10 cellular contexts compared by ENCODE assay signal in genomic region chr15:70605606-70606410, GRCh38.
DNase-seq lines count a peak whose midpoint lies in the region; ATAC-seq, FAIRE-seq and TF ChIP-seq lines count a peak whose summit lies in the region.
"Had no signal": no experiment of that assay in that cellular context is flagged by ENCODE, and none has a peak within 500 bp of the region (broad histone marks: within the 10 kb centered on the region; RNA-seq: fewer than 3 reads in every experiment).

No MANE protein-coding gene starts in this region.

- H3K9me3 ChIP-seq in H1 (ENCODE audit: insufficient read depth in 2 of 2, low read depth in 1 of 2, low read length in 1 of 2), result no peaks in the 10 kb centered on the region; a peak in 1 of 4 replicates
- H3K9me3 ChIP-seq in lung (ENCODE audit: control insufficient read depth in 2 of 2, insufficient read depth in 1 of 2, low read length in 1 of 2), result no peaks in the 10 kb centered on the region

- ATAC-seq in lung (ENCODE audit: insufficient read depth, low FRiP score), result no peak
- ATAC-seq: natural killer cell had no signal

- H2AFZ ChIP-seq in H1 (ENCODE audit: low read length), result no peak overlapping the region

- H3K4me1 ChIP-seq in H1 (replicated peaks in 1 of 4; ENCODE audit: control insufficient read depth in 3 of 4, insufficient read depth in 4 of 4, low read length in 3 of 4) (peaks cover 1 to 8% (median 4%) of the 10 kb centered on the region in 4 experiments; a peak in 5 of 7 replicates), lung (ENCODE audit: control insufficient read depth in 2 of 2, insufficient read depth in 2 of 2, low read length in 2 of 2) (peaks cover 0 to 3% of the 10 kb centered on the region in 2 donors)

- FAIRE-seq in H1 (lab: Jason Lieb, UNC), result no peak

- no peak overlapping the region for H2BK20ac ChIP-seq in H1 (ENCODE audit: low read length)

- no peak overlapping the region for H2BK120ac ChIP-seq in H1 (replicated peaks; ENCODE audit: low read depth, low read length)

- no peak overlapping the region for H4K5ac ChIP-seq in H1 (ENCODE audit: insufficient read length, low read depth, low read length)

- H4K8ac ChIP-seq in H1 (ENCODE audit: extremely low read depth, insufficient read depth, low read length), result no peak overlapping the region

- H3K4ac ChIP-seq in H1 (replicated peaks; ENCODE audit: insufficient read length, low read depth, low read length), result no peak overlapping the region

- H4K91ac ChIP-seq in H1 (replicated peaks; ENCODE audit: insufficient read length, low read length), result no peak overlapping the region

- no peaks in the 10 kb centered on the region for H4K20me1 ChIP-seq in H1 (replicated peaks in 1 of 2; ENCODE audit: control insufficient read depth in 1 of 2, insufficient read depth in 2 of 2, low read length in 2 of 2)

- no peak overlapping the region for H3K56ac ChIP-seq in H1 (replicated peaks; ENCODE audit: insufficient read length, low read depth, low read length)

- no peak for TF ChIP-seq RAD21 in H1 (IDR thresholded peaks at IDR 0.05 in 1 of 2, conservative IDR thresholded peaks at IDR 0.05 in 1 of 2; ENCODE audit: low read depth in 2 of 2, low read length in 2 of 2)

- no peak overlapping the region for H2BK15ac ChIP-seq in H1 (ENCODE audit: low read length)

- H3K27me3 ChIP-seq in H1 (replicated peaks in 1 of 4; ENCODE audit: control insufficient read depth in 3 of 4, extremely low read depth in 1 of 4, insufficient read depth in 3 of 4, low read length in 3 of 4), result no peaks in the 10 kb centered on the region; a peak in 1 of 7 replicates
- no peaks in the 10 kb centered on the region for H3K27me3 ChIP-seq in lung (ENCODE audit: control insufficient read depth, insufficient read depth)

- no peaks in the 10 kb centered on the region for H3K79me2 ChIP-seq in H1 (ENCODE audit: control insufficient read depth in 1 of 2, insufficient read depth in 2 of 2, low read length in 2 of 2)

- POLR2A ChIA-PET in H1 (lab: Charles Lee; ENCODE audit: partially characterized antibody), result no interaction called here

- H3K36me3 ChIP-seq in H1 (ENCODE audit: control insufficient read depth in 2 of 4, insufficient read depth in 4 of 4, low read length in 3 of 4), result no peaks in the 10 kb centered on the region
- H3K36me3 ChIP-seq in lung (ENCODE audit: control insufficient read depth in 2 of 2, insufficient read depth in 2 of 2, low read length in 2 of 2), result no peaks in the 10 kb centered on the region

- TF ChIP-seq CTCF in H1 (IDR thresholded peaks at IDR 0.05; ENCODE audit: control extremely low read depth in 1 of 3, insufficient read depth in 1 of 3, low read depth in 1 of 3, low read length in 3 of 3) (no peak), lung (IDR thresholded peaks at IDR 0.05; ENCODE audit: control extremely low read depth, extremely low read depth) (no peak), GM20000 (IDR thresholded peaks at IDR 0.05; ENCODE audit: extremely low read depth, missing control alignments) (no peak)

- H3K79me1 ChIP-seq in H1 (ENCODE audit: low read depth, low read length), result no peaks in the 10 kb centered on the region

- no peak overlapping the region for H2BK12ac ChIP-seq in H1 (ENCODE audit: low read depth, low read length)

- H2AK5ac ChIP-seq in H1 (ENCODE audit: low read depth, low read length), result no peak overlapping the region

- no peak overlapping the region for H3K14ac ChIP-seq in H1 (ENCODE audit: insufficient read length)

- WGBS in H1 (ENCODE audit: extremely low coverage in 1 of 2, insufficient coverage in 1 of 2, insufficient read length in 1 of 2, insufficient replicate concordance in 2 of 2, low coverage in 1 of 2, low lambda C conversion rate in 2 of 2, missing lambda C conversion rate in 1 of 2), 2 experiments, result 78% methylated on average over 7 of the region's 7 CpGs; no CpG with 5 or more reads in 1 of the 2 experiments
- WGBS in lung, 2 donors, result 53 to 79% methylated on average over 7 of the region's 7 CpGs

- no peak overlapping the region for H3K9ac ChIP-seq in H1 (replicated peaks in 1 of 4; ENCODE audit: extremely low read depth in 1 of 4, low read depth in 3 of 4, low read length in 3 of 4)

- peak overlapping the region; percentile 48 for H3K18ac ChIP-seq in H1 (ENCODE audit: extremely low read depth, low read length)

- no peak overlapping the region for H3K23ac ChIP-seq in H1 (ENCODE audit: insufficient read length)

- TF ChIP-seq POLR2A in H1 (IDR thresholded peaks at IDR 0.05; ENCODE audit: control extremely low read depth in 1 of 2, low read depth in 2 of 2, low read length in 2 of 2), result no peak

- no peak overlapping the region for H2BK5ac ChIP-seq in H1 (ENCODE audit: low read depth, low read length)

- no peak for TF ChIP-seq EP300 in H1 (IDR thresholded peaks at IDR 0.05; ENCODE audit: borderline replicate concordance in 1 of 2, low read depth in 2 of 2, low read length in 2 of 2)

- no peaks in the 10 kb centered on the region for H3K23me2 ChIP-seq in H1 (ENCODE audit: low read depth, low read length)

- H3K4me2 ChIP-seq in H1 (ENCODE audit: insufficient read depth in 1 of 2, low read depth in 2 of 2, low read length in 2 of 2), result no peak overlapping the region; a peak in 1 of 4 replicates

- DNase-seq in NCI-H2081 (lab: John Stamatoyannopoulos, UW), result peak; percentile 19 to 47
- DNase-seq in NCI-H2081 treated with DMSO at 0.1 percent for 48 hours (lab: John Stamatoyannopoulos, UW), result no peak
- no peak for DNase-seq in H1 (ENCODE audit: low read depth in 1 of 2, low spot score in 2 of 2)
- DNase-seq in lung (ENCODE audit: low spot score), result peak; percentile 48
- peak; percentile 73 for DNase-seq in ureter (ENCODE audit: low spot score)
- no peak for DNase-seq in GM20000 (ENCODE audit: low spot score)
- DNase-seq in activated naive CD4-positive, alpha-beta T cell treated with anti-CD3 and anti-CD28 coated beads, Interleukin-2, amount 50 U/mL, for 16 hours, result no peak
- no peak for DNase-seq in AML-193 (lab: John Stamatoyannopoulos, UW)
- DNase-seq: activated naive CD8-positive, alpha-beta T cell treated with anti-CD3 and anti-CD28 coated beads, Interleukin-2, amount 10 ng/mL, durations not matched to agents 7 days and 5 days; natural killer cell had no signal

- H3K27ac ChIP-seq in H1 (ENCODE audit: low read depth, low read length) (no peak overlapping the region), lung (ENCODE audit: low read depth in 1 of 2, low read length in 1 of 2) (peak overlapping the region in 1 of 2 donors; percentile 38)

- CTCF ChIA-PET in H1 (lab: Charles Lee; ENCODE audit: partially characterized antibody), result interaction anchor here (0.8 to 3.4 kb wide), 12 partner anchors 9 to 117 kb away, joined by 3 to 14 read pairs (median 4); no protein-coding TSS in a partner anchor

- H3K4me3 ChIP-seq in H1 (ENCODE audit: extremely low read depth in 1 of 4, insufficient read depth in 2 of 4, low read depth in 3 of 4, low read length in 4 of 4) (no peak overlapping the region), lung (no peak overlapping the region)

TF ChIP-seq in H1, 55 proteins besides CTCF, POLR2A, EP300 and RAD21:
- TF ChIP-seq NRF1 (IDR thresholded peaks at IDR 0.05; ENCODE audit: low read depth, low read length), result no peak
- no peak for TF ChIP-seq KDM5A (IDR thresholded peaks at IDR 0.05; ENCODE audit: low read length)
TF ChIP-seq in H1: peak in this region for 0.

Comparison
In these comparisons a context has a peak if more than half of its experiments do, and no peak if none do; other contexts are left out.
1. DNase-seq: peak in NCI-H2081 (2 of 2), lung (single experiment) and ureter (single experiment); none in NCI-H2081 treated with DMSO at 0.1 percent for 48 hours (single experiment), H1 (0 of 2), GM20000 (single experiment), activated naive CD4-positive, alpha-beta T cell treated with anti-CD3 and anti-CD28 coated beads, Interleukin-2, amount 50 U/mL, for 16 hours (single experiment) and AML-193 (0 of 2).